Comparison of ENCODE assay signal across 8 cellular contexts in genomic region chr3:192918275-192918588, GRCh38. TPM values are rescaled to one million over a fixed set of nuclear protein-coding genes. Genes with fewer than 3 reads are reported as not detected.
A peak's percentile ranks its signal among the peaks of the same experiment; 100 is the strongest.
DNase-seq lines count a peak whose midpoint lies in the region; ATAC-seq and TF ChIP-seq lines count a peak whose summit lies in the region.

No MANE protein-coding gene starts in this region.

- no peak for ATAC-seq in GM18867 (IDR thresholded peaks at IDR 0.05; ENCODE audit: unreplicated experiment)

- in situ Hi-C loops in GM23248 (cut with MboI), result no loop called here

- TF ChIP-seq CTCF in WERI-Rb-1 (IDR thresholded peaks at IDR 0.05; ENCODE audit: low read depth, low read length) (no peak), fibroblast of the aortic adventitia (IDR thresholded peaks at IDR 0.05; ENCODE audit: insufficient read depth, low read length) (no peak), sigmoid colon (IDR thresholded peaks at IDR 0.05) (no peak)

- intact Hi-C loops in sigmoid colon (cut with DNase I), result loop anchor here (2.0 to 5.0 kb wide), 3 partner anchors 81 to 674 kb away; partner anchors contain the start of gene OPA1

- no peaks in the 10 kb centered on the region for H4K20me1 ChIP-seq in GM23248 (ENCODE audit: insufficient read depth)

- H3K9ac ChIP-seq in GM23248, result peak overlapping the region; percentile 91

- no peak for TF ChIP-seq EP300 in sigmoid colon (IDR thresholded peaks at IDR 0.05)

- H3K9me2 ChIP-seq in GM23248 (ENCODE audit: insufficient read depth), result no peaks in the 10 kb centered on the region

- no peak for TF ChIP-seq POLR2A in sigmoid colon (IDR thresholded peaks at IDR 0.05)

- H3K27ac ChIP-seq in GM23248 (peak overlapping the region; percentile 94), WERI-Rb-1 (peak overlapping the region; percentile 83), sigmoid colon (peak overlapping the region; percentile 88 to 97 (median 93))

- H3F3A ChIP-seq in GM23248 (ENCODE audit: insufficient read depth), result peaks cover 7% of the 10 kb centered on the region; the same call in 1 of the 2 replicates

- H3K4me3 ChIP-seq in GM23248 (peak overlapping the region; percentile 96), WERI-Rb-1 (ENCODE audit: low read depth, low read length) (peak overlapping the region; percentile 83), fibroblast of the aortic adventitia (ENCODE audit: low read depth, low read length) (peak overlapping the region; percentile 97), sigmoid colon (peak overlapping the region; percentile 59 to 81 (median 64))

- H3K36me3 ChIP-seq in GM23248 (ENCODE audit: low read depth) (no peaks in the 10 kb centered on the region), WERI-Rb-1 (no peaks in the 10 kb centered on the region), sigmoid colon (no peaks in the 10 kb centered on the region)

- H3K79me2 ChIP-seq in GM23248 (ENCODE audit: insufficient read depth), result peaks cover 39% of the 10 kb centered on the region

- H3K4me2 ChIP-seq in GM23248 (ENCODE audit: unreplicated experiment), result peak overlapping the region; percentile 83

- 4% methylated on average over 13 of the region's 13 CpGs for WGBS in GM23248 (ENCODE audit: low coverage in 1 of 2, low lambda C conversion rate in 2 of 2, missing lambda C conversion rate in 2 of 2), 2 experiments
- 1 to 5% methylated on average over 13 of the region's 13 CpGs for WGBS in sigmoid colon, 2 donors

- H3K27me3 ChIP-seq in GM23248 (replicated peaks; ENCODE audit: insufficient read depth) (no peaks in the 10 kb centered on the region), WERI-Rb-1 (ENCODE audit: insufficient read depth, low read depth, severe bottlenecking) (no peaks in the 10 kb centered on the region), sigmoid colon (no peaks in the 10 kb centered on the region)

- H3K4me1 ChIP-seq in GM23248 (ENCODE audit: insufficient read depth) (peaks cover 12% of the 10 kb centered on the region), sigmoid colon (peaks cover 0 to 44% (median 38%) of the 10 kb centered on the region in 4 donors)

- no peak for DNase-seq in GM23248
- no peak for DNase-seq in WERI-Rb-1
- no peak for DNase-seq in fibroblast of the aortic adventitia (ENCODE audit: low read depth)
- no peak for DNase-seq in sigmoid colon
- no peak for DNase-seq in cerebellum (ENCODE audit: low spot score)
- no peak for DNase-seq in GF-D8 (lab: John Stamatoyannopoulos, UW)
- no peak for DNase-seq in Kasumi-1 (lab: John Stamatoyannopoulos, UW)

- peak overlapping the region; percentile 86 for H2AFZ ChIP-seq in GM23248

- no peaks in the 10 kb centered on the region for H3K9me3 ChIP-seq in GM23248 (ENCODE audit: low read depth)
- no peaks in the 10 kb centered on the region for H3K9me3 ChIP-seq in WERI-Rb-1 (ENCODE audit: severe bottlenecking)
- H3K9me3 ChIP-seq in sigmoid colon, result no peaks in the 10 kb centered on the region

RNA-seq across cellular contexts. Expression of gene MB21D2, which starts 0.6 kb away (rescaled TPM):
- 24.2 and 26.4 TPM in 2 replicates for total RNA-seq in GM23248 (2014; rRNA removed; shearing (Covaris generic))
- polyA plus RNA-seq in GM23248 (2016; fragmentation: Nextera tagmentation; extraction: Ambion mirVana) (10.5 and 10.9 TPM in 2 replicates), sigmoid colon (1 to 10 TPM; 1.2 to 4.8 (median 3.0) TPM)
- total RNA-seq in fibroblast of the aortic adventitia (ENCODE audit: low replicate concordance) (5.6 and 6.7 TPM in 2 replicates), sigmoid colon (1 to 10 TPM; 5.8 to 7.8 (median 6.5) TPM), cerebellum (41.1 TPM)
